ENCODE assay signal across 8 cellular contexts in the genomic region with DNA sequence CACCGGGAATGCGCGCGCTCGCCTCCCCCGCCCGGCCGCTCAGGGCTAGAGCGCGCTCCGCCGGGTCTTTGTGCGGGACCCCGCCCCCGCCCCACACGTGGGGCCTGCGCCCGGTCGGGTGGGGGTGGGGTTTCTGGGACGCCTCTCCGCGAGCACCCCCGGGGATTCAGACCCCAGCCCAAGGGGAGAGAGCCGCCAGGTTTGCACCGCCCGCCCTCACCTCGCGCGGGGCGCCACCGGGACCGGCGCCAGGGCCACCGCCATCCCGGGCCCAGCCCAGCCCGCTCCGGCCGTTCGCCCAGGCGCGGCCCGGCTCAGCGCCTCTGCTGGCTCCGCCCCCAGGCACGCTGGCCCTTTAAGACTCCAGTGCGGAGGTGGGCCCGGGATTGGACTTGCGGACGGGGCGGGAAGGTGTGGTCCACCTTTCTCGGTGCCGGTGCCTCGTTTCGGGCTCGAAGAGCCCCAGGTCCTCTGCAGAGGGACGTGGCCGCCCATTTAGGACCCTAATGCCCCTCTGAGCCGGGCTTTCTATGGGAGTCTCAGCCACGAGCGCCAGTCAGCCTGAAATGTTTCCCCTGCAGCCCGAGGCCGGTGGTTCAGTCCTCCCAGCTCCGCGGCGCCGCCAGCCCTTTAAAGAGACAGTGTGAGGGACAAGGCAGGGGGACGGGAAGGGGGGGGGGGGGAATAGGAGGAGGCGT. TPM values are rescaled to one million over a fixed set of nuclear protein-coding genes. Genes with fewer than 3 reads are reported as not detected.
DNase-seq lines count a peak whose midpoint lies in the region; ATAC-seq and TF ChIP-seq lines count a peak whose summit lies in the region.

No MANE protein-coding gene starts in this region.

- no peaks in the 10 kb centered on the region for H3K27me3 Mint-ChIP-seq in activated CD8-positive, alpha-beta T cell treated with anti-CD3 and anti-CD28 coated beads for 36 hours

- peaks cover 1% of the 10 kb centered on the region for H3K36me3 Mint-ChIP-seq in activated CD8-positive, alpha-beta T cell treated with anti-CD3 and anti-CD28 coated beads for 36 hours (ENCODE audit: low read depth)

- no peak for TF ChIP-seq CTCF in C4-2B (conservative IDR thresholded peaks at IDR 0.05)
- no peak for TF ChIP-seq CTCF in activated CD8-positive, alpha-beta T cell treated with anti-CD3 and anti-CD28 coated beads for 36 hours (IDR thresholded peaks at IDR 0.05)

- H3K9me3 Mint-ChIP-seq in activated CD8-positive, alpha-beta T cell treated with anti-CD3 and anti-CD28 coated beads for 36 hours = no peaks in the 10 kb centered on the region

- peak overlapping the region; percentile 90 for H3K27ac ChIP-seq in C4-2B

- POLR2A ChIA-PET in activated CD8-positive, alpha-beta T cell treated with anti-CD3 and anti-CD28 coated beads for 36 hours (lab: Charles Lee) = interaction anchor here (1.1 to 13.4 kb wide), 4 partner anchors 15 to 95 kb away, joined by 3 to 126 read pairs (median 4); a partner anchor contains a TSS

- H3K27ac Mint-ChIP-seq in activated CD8-positive, alpha-beta T cell treated with anti-CD3 and anti-CD28 coated beads for 36 hours = peak overlapping the region; percentile 94

- intact Hi-C loops in activated CD8-positive, alpha-beta T cell treated with anti-CD3 and anti-CD28 coated beads for 36 hours (cut with micrococcal nuclease) = no loop called here

- ATAC-seq in GM19351 (IDR thresholded peaks at IDR 0.05; ENCODE audit: unreplicated experiment) = peak; percentile 70
- peak; percentile 75 for ATAC-seq in HG03460 (IDR thresholded peaks at IDR 0.05; ENCODE audit: unreplicated experiment)
- peak; percentile 73 for ATAC-seq in activated CD8-positive, alpha-beta T cell treated with anti-CD3 and anti-CD28 coated beads for 36 hours

- DNase-seq in NCI-H82 treated with DMSO at 0.1 percent for 48 hours (lab: John Stamatoyannopoulos, UW; ENCODE audit: unreplicated experiment) (peak; percentile 67), medulla oblongata (ENCODE audit: extremely low spot score) (peak; percentile 92)
- peak; percentile 89 for DNase-seq in activated CD8-positive, alpha-beta T cell treated with anti-CD3 and anti-CD28 coated beads for 36 hours
- peak; percentile 72 for DNase-seq in effector CD4-positive, alpha-beta T cell
- DNase-seq in stimulated activated CD4-positive, alpha-beta T cell treated with anti-CD3 and anti-CD28 coated beads, TNF-alpha, amount 100 ng/mL, for 4 hours (ENCODE audit: low read depth in 3 of 3) = peak; percentile 69 to 84 (median 70)

- H3K4me3 Mint-ChIP-seq in activated CD8-positive, alpha-beta T cell treated with anti-CD3 and anti-CD28 coated beads for 36 hours = peak overlapping the region; percentile 88

- H3K4me1 Mint-ChIP-seq in activated CD8-positive, alpha-beta T cell treated with anti-CD3 and anti-CD28 coated beads for 36 hours (ENCODE audit: low read depth) = peaks cover 38% of the 10 kb centered on the region

- CTCF ChIA-PET in activated CD8-positive, alpha-beta T cell treated with anti-CD3 and anti-CD28 coated beads for 36 hours (lab: Charles Lee) = interaction anchor here (0.7 to 3.4 kb wide), 7 partner anchors 16 to 75 kb away, joined by 3 to 10 read pairs (median 3); a partner anchor contains a TSS

RNA-seq across cellular contexts. Expression of a gene that starts 1.2 kb away (rescaled TPM):
- 1 to 10 TPM; 3.9 to 4.1 TPM for total RNA-seq in activated CD8-positive, alpha-beta T cell treated with anti-CD3 and anti-CD28 coated beads for 36 hours

RNA-seq across cellular contexts. Expression of a gene that starts 6.7 kb away (rescaled TPM):
- 10 to 100 TPM; 16.7 to 19.5 TPM for total RNA-seq in activated CD8-positive, alpha-beta T cell treated with anti-CD3 and anti-CD28 coated beads for 36 hours

RNA-seq across cellular contexts. Expression of a gene that starts 17.9 kb away (rescaled TPM):
- not detected for total RNA-seq in activated CD8-positive, alpha-beta T cell treated with anti-CD3 and anti-CD28 coated beads for 36 hours

RNA-seq across cellular contexts. Expression of a gene that starts 19.3 kb away (rescaled TPM):
- total RNA-seq in activated CD8-positive, alpha-beta T cell treated with anti-CD3 and anti-CD28 coated beads for 36 hours = 10 to 100 TPM; 75.8 to 76.5 TPM

RNA-seq across cellular contexts. Expression of a gene that starts 22.1 kb away (rescaled TPM):
- 1 to 10 TPM; 3.3 to 4.1 TPM for total RNA-seq in activated CD8-positive, alpha-beta T cell treated with anti-CD3 and anti-CD28 coated beads for 36 hours

Comparison
In these comparisons a context has a peak if more than half of its experiments do, and no peak if none do; other contexts are left out.
1. Peak in every context shown above with its lines: DNase-seq, ATAC-seq and H3K27ac ChIP-seq.